31 cellular contexts compared by ENCODE assay signal in genomic region chr7:26135551-26135950, GRCh38.
"Had no signal": no experiment of that assay in that cellular context is flagged by ENCODE, and none has a peak within 500 bp of the region (broad histone marks: within the 10 kb centered on the region; RNA-seq: fewer than 3 reads in every experiment).

No MANE protein-coding gene starts in this region.

- DNase-seq: activated effector memory CD4-positive, alpha-beta T cell treated with anti-CD3 and anti-CD28 coated beads, Interleukin-2, amount 50 U/mL, for 16 hours; activated effector memory CD4-positive, alpha-beta T cell treated with Interleukin-2 at 50 U/mL for 16 hours; activated gamma-delta T cell; activated gamma-delta T cell treated with Interleukin-2 at 50 U/mL for 16 hours; activated naive CD4-positive, alpha-beta T cell; activated naive CD4-positive, alpha-beta T cell treated with anti-CD3 and anti-CD28 coated beads for 36 hours; activated naive CD4-positive, alpha-beta T cell treated with anti-CD3 and anti-CD28 coated beads, Interleukin-2, amount 10 ng/mL, durations not matched to agents 7 days and 5 days; activated naive CD4-positive, alpha-beta T cell treated with anti-CD3 and anti-CD28 coated beads, Interleukin-2, amount 50 U/mL, for 16 hours; activated naive CD4-positive, alpha-beta T cell treated with Interleukin-2 at 50 U/mL for 16 hours; activated naive CD8-positive, alpha-beta T cell treated with anti-CD3 and anti-CD28 coated beads for 36 hours; activated naive CD8-positive, alpha-beta T cell treated with anti-CD3 and anti-CD28 coated beads, Interleukin-2, amount 10 ng/mL, durations not matched to agents 7 days and 5 days; activated naive CD8-positive, alpha-beta T cell treated with anti-CD3 and anti-CD28 coated beads, Interleukin-2, amount 50 U/mL, for 24 hours; activated T-cell treated with anti-CD3 and anti-CD28 coated beads, Interleukin-2, amount 50 U/mL, for 1 hour; activated T-cell treated with anti-CD3 and anti-CD28 coated beads, Interleukin-2, amount 50 U/mL, for 24 hours; activated T-cell treated with anti-CD3 and anti-CD28 coated beads, Interleukin-2, amount 50 U/mL, for 4 hours; activated T-cell treated with anti-CD3 and anti-CD28 coated beads, Interleukin-2, amount 50 U/mL, for 48 hours; activated T-cell treated with anti-CD3 and anti-CD28 coated beads, Interleukin-2, amount 50 U/mL, for 72 hours; adrenal gland; amniotic stem cell; amygdala; aorta; body of pancreas; brain microvascular endothelial cell; caudate nucleus; central memory CD4-positive, alpha-beta T cell; cerebellar nuclear complex had no signal

- H3K9me3 ChIP-seq: adrenal gland, ascending aorta, body of pancreas, breast epithelium had no signal

- ATAC-seq: activated naive CD4-positive, alpha-beta T cell treated with anti-CD3 and anti-CD28 coated beads, Interleukin-2, amount 50 U/mL, for 72 hours; activated naive CD8-positive, alpha-beta T cell treated with anti-CD3 and anti-CD28 coated beads, Interleukin-2, amount 50 U/mL, for 24 hours; activated T-cell treated with anti-CD3 and anti-CD28 coated beads, Interleukin-2, amount 50 U/mL, for 4 hours; activated T-cell treated with anti-CD3 and anti-CD28 coated beads, Interleukin-2, amount 50 U/mL, for 72 hours; activated T-helper 17 cell treated with anti-CD3 and anti-CD28 coated beads, Interleukin-2, amount 50 U/mL, for 72 hours; body of pancreas had no signal

- H3K4me1 ChIP-seq: adrenal gland, ascending aorta, body of pancreas, breast epithelium had no signal

- H3K4me3 ChIP-seq: adrenal gland, ascending aorta, body of pancreas, breast epithelium, cardiac muscle cell had no signal

- H3K36me3 ChIP-seq: adrenal gland, ascending aorta, brain microvascular endothelial cell, breast epithelium, cardiac muscle cell had no signal

- H3K27me3 ChIP-seq: adrenal gland, ascending aorta, body of pancreas, brain microvascular endothelial cell, breast epithelium, cardiac muscle cell had no signal

- H3K27ac ChIP-seq: adrenal gland, ascending aorta, body of pancreas, brain microvascular endothelial cell, breast epithelium, cardiac muscle cell had no signal
